15 cellular contexts compared by ENCODE assay signal in genomic region chr3:59001675-59002074, GRCh38. TPM values are rescaled to one million over a fixed set of nuclear protein-coding genes. Genes with fewer than 3 reads are reported as not detected.
"Had no signal": no experiment of that assay in that cellular context is flagged by ENCODE, and none has a peak within 500 bp of the region (broad histone marks: within the 10 kb centered on the region; RNA-seq: fewer than 3 reads in every experiment).

No MANE protein-coding gene starts in this region.

- DNase-seq: activated CD4-positive, alpha-beta T cell treated with anti-CD3 and anti-CD28 coated beads, Interleukin-2, amount 50 U/mL, for 4 hours; activated CD4-positive, CD25-positive, alpha-beta regulatory T cell treated with anti-CD3 and anti-CD28 coated beads, Interleukin-2, amount 50 U/mL, for 72 hours; activated effector memory CD4-positive, alpha-beta T cell treated with Interleukin-2 at 50 U/mL for 16 hours; activated naive CD8-positive, alpha-beta T cell treated with anti-CD3 and anti-CD28 coated beads for 36 hours; activated T-cell treated with anti-CD3 and anti-CD28 coated beads, Interleukin-2, amount 50 U/mL, for 24 hours; brain microvascular endothelial cell; hypothalamus; kidney glomerular epithelial cell; pancreas; stimulated activated CD4-positive, alpha-beta T cell treated with anti-CD3 and anti-CD28 coated beads, Interleukin-2, amount 100 ng/mL, for 48 hours; stimulated activated naive CD8-positive, alpha-beta T cell treated with anti-CD3 and anti-CD28 coated beads, Interleukin-15, Interleukin-2, amounts not matched to agents 100 U/mL and 50 U/mL, for 24 hours; upper lobe of left lung had no signal

- H3K27ac ChIP-seq: brain microvascular endothelial cell, pancreas, suprapubic skin, upper lobe of left lung had no signal

- H3K36me3 ChIP-seq: brain microvascular endothelial cell, pancreas, suprapubic skin, upper lobe of left lung had no signal

- H3K27me3 ChIP-seq: brain microvascular endothelial cell, pancreas, suprapubic skin, upper lobe of left lung had no signal

- H3K4me3 ChIP-seq: pancreas, suprapubic skin, upper lobe of left lung had no signal

- ATAC-seq: esophagus mucosa; pancreas; stimulated activated naive CD8-positive, alpha-beta T cell treated with anti-CD3 and anti-CD28 coated beads, Interleukin-15, Interleukin-2, amounts not matched to agents 100 U/mL and 50 U/mL, for 24 hours had no signal

- H3K4me1 ChIP-seq: pancreas, upper lobe of left lung had no signal

- H3K9me3 ChIP-seq: pancreas, suprapubic skin, upper lobe of left lung had no signal

RNA-seq across cellular contexts. Expression of gene CFAP20DC, which starts 48.1 kb away (rescaled TPM):
- total RNA-seq: mesenteric fat pad had no signal
